1 cellular context compared by ENCODE assay signal in the genomic region with DNA sequence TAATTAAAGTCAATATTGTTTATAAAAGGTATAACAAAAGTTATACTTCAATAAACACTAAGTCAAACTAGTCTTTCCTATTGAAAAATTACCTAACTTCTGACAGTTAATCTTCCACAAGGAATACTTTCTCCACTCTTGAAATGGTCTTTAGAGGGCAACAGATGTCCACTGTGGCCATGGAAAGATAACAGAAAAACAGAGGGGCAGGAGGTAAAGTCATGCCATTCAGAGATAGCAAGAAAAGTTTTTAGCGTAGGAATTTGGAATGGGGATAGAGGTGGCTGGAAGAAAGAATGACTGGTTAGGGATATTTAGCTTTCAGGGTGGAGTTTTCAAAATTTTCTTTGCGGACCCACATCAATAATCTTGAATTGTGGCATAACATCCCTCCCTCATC.
TF ChIP-seq lines count a peak whose summit lies in the region.

No MANE protein-coding gene starts in this region.

TF ChIP-seq in IMR-90, 13 proteins besides CTCF, POLR2A, EP300 and RAD21 (continued from another document):
- TF ChIP-seq, protein P1, sequence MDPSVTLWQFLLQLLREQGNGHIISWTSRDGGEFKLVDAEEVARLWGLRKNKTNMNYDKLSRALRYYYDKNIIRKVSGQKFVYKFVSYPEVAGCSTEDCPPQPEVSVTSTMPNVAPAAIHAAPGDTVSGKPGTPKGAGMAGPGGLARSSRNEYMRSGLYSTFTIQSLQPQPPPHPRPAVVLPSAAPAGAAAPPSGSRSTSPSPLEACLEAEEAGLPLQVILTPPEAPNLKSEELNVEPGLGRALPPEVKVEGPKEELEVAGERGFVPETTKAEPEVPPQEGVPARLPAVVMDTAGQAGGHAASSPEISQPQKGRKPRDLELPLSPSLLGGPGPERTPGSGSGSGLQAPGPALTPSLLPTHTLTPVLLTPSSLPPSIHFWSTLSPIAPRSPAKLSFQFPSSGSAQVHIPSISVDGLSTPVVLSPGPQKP (IDR thresholded peaks at IDR 0.05; ENCODE audit: borderline replicate concordance, low read depth, low read length): no peak
- no peak for TF ChIP-seq MAZ (IDR thresholded peaks at IDR 0.05; ENCODE audit: borderline replicate concordance, low read depth, low read length)
- TF ChIP-seq MAFK (IDR thresholded peaks at IDR 0.05; ENCODE audit: low read depth, low read length): no peak
- TF ChIP-seq SMC3 (IDR thresholded peaks at IDR 0.05; ENCODE audit: low read depth, low read length): no peak
- TF ChIP-seq MXI1 (IDR thresholded peaks at IDR 0.05; ENCODE audit: borderline replicate concordance, low read depth, low read length): no peak
- TF ChIP-seq FOS (IDR thresholded peaks at IDR 0.05; ENCODE audit: low read depth, low read length): no peak
- TF ChIP-seq NFE2L2 (IDR thresholded peaks at IDR 0.05; ENCODE audit: low read depth, low read length): no peak
- TF ChIP-seq BHLHE40 (IDR thresholded peaks at IDR 0.05; ENCODE audit: low read depth, low read length): no peak
